Comparison of ENCODE assay signal across 17 cellular contexts in genomic region chr9:98168153-98168780, GRCh38. TPM values are rescaled to one million over a fixed set of nuclear protein-coding genes. Genes with fewer than 3 reads are reported as not detected.
DNase-seq lines count a peak whose midpoint lies in the region; ATAC-seq and TF ChIP-seq lines count a peak whose summit lies in the region.
"Had no signal": no experiment of that assay in that cellular context is flagged by ENCODE, and none has a peak within 500 bp of the region (broad histone marks: within the 10 kb centered on the region; RNA-seq: fewer than 3 reads in every experiment).

No MANE protein-coding gene starts in this region.

- ATAC-seq in GM18867 (IDR thresholded peaks at IDR 0.05; ENCODE audit: unreplicated experiment): no peak

- peak overlapping the region in 10 of 11 experiments; percentile 49 to 81 (median 70); a peak in 19 of 22 replicates for H3K4me2 ChIP-seq in BLaER1 treated with 17β-estradiol and CSF1 and Interleukin-3, amounts not matched to agents 10 nM and 100 nM
- no peak overlapping the region for H3K4me2 ChIP-seq in osteoblast (ENCODE audit: insufficient read depth, low read length)

- no peak for TF ChIP-seq EP300 in transverse colon (IDR thresholded peaks at IDR 0.05; ENCODE audit: low read depth)

- no peaks in the 10 kb centered on the region for H3K9me3 Mint-ChIP-seq in IgD-negative memory B cell
- H3K9me3 Mint-ChIP-seq: memory B cell; nephron; stimulated activated naive B cell treated with anti-CD40 and anti-IgM and Interleukin-4, amounts not matched to agents 10 μg/mL and 1 μg/mL and 100 μg/mL, for 72 hours had no signal

- DNase-seq in effector memory CD4-positive, alpha-beta T cell: no peak
- DNase-seq in osteoblast (ENCODE audit: insufficient read length, low spot score, missing footprints) (peak; percentile 8), transverse colon (no peak), NOMO-1 (lab: John Stamatoyannopoulos, UW; ENCODE audit: unreplicated experiment in 2 of 2) (no peak)
- DNase-seq in activated T-cell treated with anti-CD3 and anti-CD28 coated beads, Interleukin-2, amount 50 U/mL, for 1 hour: no peak
- DNase-seq: COR-L47; effector CD4-positive, alpha-beta T cell; NCI-H2107; stimulated activated naive B cell treated with anti-CD40 and anti-IgM and Interleukin-4, amounts not matched to agents 10 μg/mL and 1 μg/mL and 100 μg/mL, for 72 hours; T1000; thyroid gland had no signal

- peaks cover 18 to 45% (median 29%) of the 10 kb centered on the region in 10 experiments for H3K4me1 ChIP-seq in BLaER1 treated with 17β-estradiol and CSF1 and Interleukin-3, amounts not matched to agents 10 nM and 100 nM
- peaks cover 22% of the 10 kb centered on the region for H3K4me1 ChIP-seq in effector memory CD4-positive, alpha-beta T cell (ENCODE audit: control insufficient read depth, insufficient read depth, low read length, poor library complexity, severe bottlenecking)
- H3K4me1 ChIP-seq in osteoblast (ENCODE audit: insufficient read depth, low read length) (no peaks in the 10 kb centered on the region), transverse colon (peaks cover 3 to 23% (median 6%) of the 10 kb centered on the region in 4 donors)
- H3K4me1 ChIP-seq: SJSA1, thyroid gland had no signal

- H3K27me3 ChIP-seq in BLaER1 treated with 17β-estradiol and CSF1 and Interleukin-3, amounts not matched to agents 10 nM and 100 nM: no peaks in the 10 kb centered on the region
- H3K27me3 ChIP-seq in effector memory CD4-positive, alpha-beta T cell (replicated peaks; ENCODE audit: control insufficient read depth, insufficient read depth, low read length, poor library complexity, severe bottlenecking): no peaks in the 10 kb centered on the region
- H3K27me3 ChIP-seq in osteoblast (ENCODE audit: insufficient read depth, low read length) (peaks cover 9% of the 10 kb centered on the region), transverse colon (no peaks in the 10 kb centered on the region)
- H3K27me3 ChIP-seq: thyroid gland had no signal

- in situ Hi-C loops in transverse colon (cut with MboI; ENCODE audit: low pct_ligation_motif_present in 1 of 4, low pct_unique_long_range_greater_than_20kb in 1 of 4, low sequenced_read_pairs in 3 of 4): no loop called here

- no peaks in the 10 kb centered on the region for H3K9me3 ChIP-seq in BLaER1 treated with 17β-estradiol and CSF1 and Interleukin-3, amounts not matched to agents 10 nM and 100 nM (replicated peaks in 1 of 11)
- no peaks in the 10 kb centered on the region for H3K9me3 ChIP-seq in effector memory CD4-positive, alpha-beta T cell (ENCODE audit: control insufficient read depth, low read length)
- H3K9me3 ChIP-seq in osteoblast (ENCODE audit: low read depth, low read length) (no peaks in the 10 kb centered on the region), transverse colon (no peaks in the 10 kb centered on the region)
- H3K9me3 ChIP-seq: SJSA1, thyroid gland had no signal

- no peak for TF ChIP-seq POLR2A in transverse colon (IDR thresholded peaks at IDR 0.05)

- H3K4me3 ChIP-seq in BLaER1 treated with 17β-estradiol and CSF1 and Interleukin-3, amounts not matched to agents 10 nM and 100 nM: no peak overlapping the region
- no peak overlapping the region for H3K4me3 ChIP-seq in effector memory CD4-positive, alpha-beta T cell (ENCODE audit: insufficient read depth, low read depth, low read length, poor library complexity, severe bottlenecking)
- H3K4me3 ChIP-seq in osteoblast (ENCODE audit: insufficient read depth, low read length) (no peak overlapping the region), transverse colon (no peak overlapping the region)
- H3K4me3 ChIP-seq: SJSA1, thyroid gland had no signal

- H4K20me1 ChIP-seq in BLaER1 treated with 17β-estradiol and CSF1 and Interleukin-3, amounts not matched to agents 10 nM and 100 nM: no peaks in the 10 kb centered on the region
- no peaks in the 10 kb centered on the region for H4K20me1 ChIP-seq in osteoblast (ENCODE audit: insufficient read depth, low read length)

- H3K27me3 Mint-ChIP-seq in IgD-negative memory B cell: no peaks in the 10 kb centered on the region

- no peak overlapping the region; a peak in 1 of 22 replicates for H3K9ac ChIP-seq in BLaER1 treated with 17β-estradiol and CSF1 and Interleukin-3, amounts not matched to agents 10 nM and 100 nM

- H3K4me3 Mint-ChIP-seq in IgD-negative memory B cell: peak overlapping the region in 2 of 4 donors; percentile 23 to 38
- H3K4me3 Mint-ChIP-seq: nephron; stimulated activated naive B cell treated with anti-CD40 and anti-IgM and Interleukin-4, amounts not matched to agents 10 μg/mL and 1 μg/mL and 100 μg/mL, for 72 hours had no signal

- peaks cover 12 to 20% (median 14%) of the 10 kb centered on the region in 3 donors for H3K4me1 Mint-ChIP-seq in IgD-negative memory B cell

- TF ChIP-seq CTCF in osteoblast (IDR thresholded peaks at IDR 0.05; ENCODE audit: extremely low read depth, low read depth, low read length) (no peak), transverse colon (IDR thresholded peaks at IDR 0.05) (no peak)

- H3K27ac ChIP-seq in BLaER1 treated with 17β-estradiol and CSF1 and Interleukin-3, amounts not matched to agents 10 nM and 100 nM: peak overlapping the region in 2 of 11 experiments; percentile 32 to 59; a peak in 2 of 22 replicates
- H3K27ac ChIP-seq in effector memory CD4-positive, alpha-beta T cell (ENCODE audit: insufficient read depth, low read length, poor library complexity, severe bottlenecking): peak overlapping the region; percentile 7
- H3K27ac ChIP-seq in osteoblast (ENCODE audit: low read depth, low read length): no peak overlapping the region
- H3K27ac ChIP-seq in transverse colon: peak overlapping the region in 2 of 4 donors; percentile 1 to 48
- H3K27ac ChIP-seq: SJSA1, thyroid gland had no signal

- 64 to 76% methylated on average over 3 of the region's 3 CpGs for WGBS in transverse colon (ENCODE audit: low coverage in 1 of 2), 2 donors

- no peaks in the 10 kb centered on the region for H3K79me2 ChIP-seq in osteoblast (ENCODE audit: insufficient read depth, low read length)

- H3K27ac Mint-ChIP-seq in IgD-negative memory B cell: peak overlapping the region in 2 of 3 donors; percentile 59 to 95
- H3K27ac Mint-ChIP-seq: stimulated activated naive B cell treated with anti-CD40 and anti-IgM and Interleukin-4, amounts not matched to agents 10 μg/mL and 1 μg/mL and 100 μg/mL, for 72 hours had no signal

- no peak overlapping the region for H2AFZ ChIP-seq in osteoblast (ENCODE audit: low read length)

- no peaks in the 10 kb centered on the region for H3K36me3 ChIP-seq in BLaER1 treated with 17β-estradiol and CSF1 and Interleukin-3, amounts not matched to agents 10 nM and 100 nM
- no peaks in the 10 kb centered on the region for H3K36me3 ChIP-seq in effector memory CD4-positive, alpha-beta T cell (ENCODE audit: control insufficient read depth, insufficient read depth, low read length)
- H3K36me3 ChIP-seq in osteoblast (ENCODE audit: insufficient read depth, low read length): no peaks in the 10 kb centered on the region
- H3K36me3 ChIP-seq in transverse colon: no peaks in the 10 kb centered on the region
- H3K36me3 ChIP-seq: SJSA1, thyroid gland had no signal

- no peaks in the 10 kb centered on the region for H3K36me3 Mint-ChIP-seq in IgD-negative memory B cell
- H3K36me3 Mint-ChIP-seq: memory B cell; stimulated activated naive B cell treated with anti-CD40 and anti-IgM and Interleukin-4, amounts not matched to agents 10 μg/mL and 1 μg/mL and 100 μg/mL, for 72 hours had no signal

- intact Hi-C loops in transverse colon (cut with DNase I; ENCODE audit: low total_unique reads): no loop called here

RNA-seq across cellular contexts. Expression of gene CORO2A, which starts 24.2 kb away (rescaled TPM):
- 4.2 TPM for polyA plus RNA-seq in IgD-negative memory B cell
- 0.29 and 0.72 TPM in 2 replicates for total RNA-seq in osteoblast
- 10 to 100 TPM in 3 of 4 donors, 1 to 10 TPM in 1; 10.0 to 59.1 (median 47.1) TPM for total RNA-seq in transverse colon

RNA-seq across cellular contexts. Expression of gene TRIM14, which starts 49.2 kb away (rescaled TPM):
- polyA plus RNA-seq in IgD-negative memory B cell: 43.0 TPM
- total RNA-seq in osteoblast (0.59 and 1.1 TPM in 2 replicates), transverse colon (10 to 100 TPM; 28.7 to 58.7 (median 53.8) TPM)

Comparison
In these comparisons a context has a peak if more than half of its experiments do, and no peak if none do; other contexts are left out.
1. RNA of gene TRIM14, which starts 49.2 kb away (total RNA-seq): 28.7 to 58.7 TPM in transverse colon; 0.59 to 1.1 TPM in osteoblast; every median in the first group is over 10 times any median in the second.